37 cellular contexts compared by ENCODE assay signal in the genomic region with DNA sequence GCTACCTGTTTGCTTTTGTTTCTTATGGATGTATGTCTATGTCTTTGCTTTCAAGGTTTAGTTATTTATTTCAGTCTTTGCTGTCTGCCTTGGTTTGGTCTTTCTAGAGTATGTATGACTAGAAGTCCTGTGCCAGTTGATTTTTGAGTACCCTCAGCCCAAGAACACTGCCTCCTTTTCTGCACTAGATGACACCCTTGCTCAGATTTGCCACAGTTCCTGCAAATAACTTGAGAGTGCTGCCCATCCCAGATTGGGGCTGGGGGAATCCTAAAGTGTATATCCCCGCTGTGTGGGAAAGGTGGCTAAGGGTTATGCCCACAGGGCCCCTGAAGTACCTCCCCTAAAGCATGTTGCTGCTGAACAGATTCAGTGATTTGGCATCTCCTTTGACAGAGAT. TPM values are rescaled to one million over a fixed set of nuclear protein-coding genes. Genes with fewer than 3 reads are reported as not detected.
"Had no signal": no experiment of that assay in that cellular context is flagged by ENCODE, and none has a peak within 500 bp of the region (broad histone marks: within the 10 kb centered on the region; RNA-seq: fewer than 3 reads in every experiment).

No MANE protein-coding gene starts in this region.

- DNase-seq: activated CD4-positive, alpha-beta memory T cell treated with anti-CD3 and anti-CD28 coated beads, Interleukin-2, amount 10 ng/mL, durations not matched to agents 7 days and 5 days; activated CD4-positive, alpha-beta T cell treated with anti-CD3 and anti-CD28 coated beads for 1 hour; activated CD4-positive, alpha-beta T cell treated with anti-CD3 and anti-CD28 coated beads for 36 hours; activated CD4-positive, alpha-beta T cell treated with anti-CD3 and anti-CD28 coated beads for 48 hours; activated CD4-positive, alpha-beta T cell treated with anti-CD3 and anti-CD28 coated beads, Interleukin-2, amount 10 ng/mL, durations not matched to agents 7 days and 5 days; activated CD4-positive, alpha-beta T cell treated with anti-CD3 and anti-CD28 coated beads, Interleukin-2, amount 50 U/mL, for 48 hours; activated CD4-positive, CD25-positive, alpha-beta regulatory T cell; activated CD8-positive, alpha-beta memory T cell treated with anti-CD3 and anti-CD28 coated beads for 24 hours; activated CD8-positive, alpha-beta memory T cell treated with anti-CD3 and anti-CD28 coated beads, Interleukin-2, amount 10 ng/mL, durations not matched to agents 7 days and 5 days; activated CD8-positive, alpha-beta memory T cell treated with anti-CD3 and anti-CD28 coated beads, Interleukin-2, amount 50 U/mL, for 48 hours; activated CD8-positive, alpha-beta T cell treated with anti-CD3 and anti-CD28 coated beads, Interleukin-2, amount 10 ng/mL, durations not matched to agents 7 days and 5 days; activated effector memory CD4-positive, alpha-beta T cell treated with Interleukin-2 at 50 U/mL for 16 hours; activated gamma-delta T cell; activated naive CD4-positive, alpha-beta T cell treated with anti-CD3 and anti-CD28 coated beads, Interleukin-2, amount 10 ng/mL, durations not matched to agents 7 days and 5 days; activated naive CD4-positive, alpha-beta T cell treated with Interleukin-2 at 50 U/mL for 16 hours; activated naive CD8-positive, alpha-beta T cell treated with anti-CD3 and anti-CD28 coated beads, Interleukin-2, amount 10 ng/mL, durations not matched to agents 7 days and 5 days; activated naive CD8-positive, alpha-beta T cell treated with anti-CD3 and anti-CD28 coated beads, Interleukin-2, amount 50 U/mL, for 24 hours; activated T-cell treated with anti-CD3 and anti-CD28 coated beads, Interleukin-2, amount 50 U/mL, for 24 hours; activated T-cell treated with anti-CD3 and anti-CD28 coated beads, Interleukin-2, amount 50 U/mL, for 48 hours; amygdala; anterior cingulate cortex; caudate nucleus; cerebellar nuclear complex; T-helper 2 cell; T-helper 9 cell had no signal

- H3K4me3 Mint-ChIP-seq: activated CD4-positive, alpha-beta memory T cell treated with anti-CD3 and anti-CD28 coated beads, Interleukin-2, amount 10 ng/mL, durations not matched to agents 7 days and 5 days; activated CD4-positive, alpha-beta T cell treated with anti-CD3 and anti-CD28 coated beads for 36 hours; activated CD4-positive, alpha-beta T cell treated with anti-CD3 and anti-CD28 coated beads, Interleukin-2, amount 10 ng/mL, durations not matched to agents 7 days and 5 days; activated CD8-positive, alpha-beta memory T cell treated with anti-CD3 and anti-CD28 coated beads, Interleukin-2, amount 10 ng/mL, durations not matched to agents 7 days and 5 days; activated CD8-positive, alpha-beta T cell treated with anti-CD3 and anti-CD28 coated beads, Interleukin-2, amount 10 ng/mL, durations not matched to agents 7 days and 5 days; activated naive CD4-positive, alpha-beta T cell treated with anti-CD3 and anti-CD28 coated beads, Interleukin-2, amount 10 ng/mL, durations not matched to agents 7 days and 5 days; activated naive CD4-positive, alpha-beta T cell treated with anti-CD3 and anti-CD28 coated beads, Interleukin-2, amount 50 U/mL, for 24 hours; activated naive CD8-positive, alpha-beta T cell; activated naive CD8-positive, alpha-beta T cell treated with anti-CD3 and anti-CD28 coated beads, Interleukin-2, amount 10 ng/mL, durations not matched to agents 7 days and 5 days; activated naive CD8-positive, alpha-beta T cell treated with anti-CD3 and anti-CD28 coated beads, Interleukin-2, amount 50 U/mL, for 24 hours; activated T-cell treated with anti-CD3 and anti-CD28 coated beads, Interleukin-2, amount 50 U/mL, for 24 hours; brain; central memory CD8-positive, alpha-beta T cell; T-helper 1 cell treated with Interleukin-12 subunit alpha and Interleukin-12 subunit beta and Interleukin-4 antibody, amounts not matched to agents 30 μg/mL and 1 μg/mL, for 36 hours; T-helper 2 cell treated with Interferon-gamma antibody and Interleukin-4, amounts not matched to agents 5 μg/mL and 100 μg/mL, for 36 hours had no signal

- H3K36me3 ChIP-seq: ascending aorta, cardiac muscle cell had no signal

- H3K27ac Mint-ChIP-seq: activated CD4-positive, alpha-beta memory T cell treated with anti-CD3 and anti-CD28 coated beads, Interleukin-2, amount 10 ng/mL, durations not matched to agents 7 days and 5 days; activated CD4-positive, alpha-beta T cell treated with anti-CD3 and anti-CD28 coated beads for 36 hours; activated CD4-positive, alpha-beta T cell treated with anti-CD3 and anti-CD28 coated beads, Interleukin-2, amount 10 ng/mL, durations not matched to agents 7 days and 5 days; activated CD8-positive, alpha-beta memory T cell treated with anti-CD3 and anti-CD28 coated beads, Interleukin-2, amount 10 ng/mL, durations not matched to agents 7 days and 5 days; activated CD8-positive, alpha-beta T cell treated with anti-CD3 and anti-CD28 coated beads, Interleukin-2, amount 10 ng/mL, durations not matched to agents 7 days and 5 days; activated naive CD4-positive, alpha-beta T cell treated with anti-CD3 and anti-CD28 coated beads, Interleukin-2, amount 10 ng/mL, durations not matched to agents 7 days and 5 days; activated naive CD4-positive, alpha-beta T cell treated with anti-CD3 and anti-CD28 coated beads, Interleukin-2, amount 50 U/mL, for 24 hours; activated naive CD8-positive, alpha-beta T cell; activated naive CD8-positive, alpha-beta T cell treated with anti-CD3 and anti-CD28 coated beads, Interleukin-2, amount 10 ng/mL, durations not matched to agents 7 days and 5 days; activated naive CD8-positive, alpha-beta T cell treated with anti-CD3 and anti-CD28 coated beads, Interleukin-2, amount 50 U/mL, for 24 hours; activated T-cell treated with anti-CD3 and anti-CD28 coated beads, Interleukin-2, amount 50 U/mL, for 24 hours; activated T-helper 2 cell treated with anti-CD3 and anti-CD28 coated beads, Interferon-gamma antibody, Interleukin-2, Interleukin-4, amounts not matched to agents 10 μg/mL and 5 μg/mL and 100 μg/mL, durations not matched to agents 14 hours and 24 hours and 36 hours; brain; T-helper 1 cell treated with Interleukin-12 subunit alpha and Interleukin-12 subunit beta and Interleukin-4 antibody, amounts not matched to agents 30 μg/mL and 1 μg/mL, for 36 hours; T-helper 2 cell treated with Interferon-gamma antibody and Interleukin-4, amounts not matched to agents 5 μg/mL and 100 μg/mL, for 36 hours had no signal

- H3K4me1 Mint-ChIP-seq: activated CD4-positive, alpha-beta memory T cell treated with anti-CD3 and anti-CD28 coated beads, Interleukin-2, amount 10 ng/mL, durations not matched to agents 7 days and 5 days; activated CD4-positive, alpha-beta T cell treated with anti-CD3 and anti-CD28 coated beads for 36 hours; activated CD4-positive, alpha-beta T cell treated with anti-CD3 and anti-CD28 coated beads, Interleukin-2, amount 10 ng/mL, durations not matched to agents 7 days and 5 days; activated CD8-positive, alpha-beta memory T cell treated with anti-CD3 and anti-CD28 coated beads, Interleukin-2, amount 10 ng/mL, durations not matched to agents 7 days and 5 days; activated naive CD4-positive, alpha-beta T cell treated with anti-CD3 and anti-CD28 coated beads, Interleukin-2, amount 10 ng/mL, durations not matched to agents 7 days and 5 days; activated naive CD4-positive, alpha-beta T cell treated with anti-CD3 and anti-CD28 coated beads, Interleukin-2, amount 50 U/mL, for 24 hours; activated naive CD8-positive, alpha-beta T cell treated with anti-CD3 and anti-CD28 coated beads, Interleukin-2, amount 10 ng/mL, durations not matched to agents 7 days and 5 days; activated naive CD8-positive, alpha-beta T cell treated with anti-CD3 and anti-CD28 coated beads, Interleukin-2, amount 50 U/mL, for 24 hours; brain; central memory CD8-positive, alpha-beta T cell had no signal

- H3K4me1 ChIP-seq: ascending aorta had no signal

- H3K4me3 ChIP-seq: ascending aorta, cardiac muscle cell had no signal

- H3K27ac ChIP-seq: ascending aorta, cardiac muscle cell, VCaP had no signal

- H3K36me3 Mint-ChIP-seq: activated CD8-positive, alpha-beta memory T cell treated with anti-CD3 and anti-CD28 coated beads, Interleukin-2, amount 10 ng/mL, durations not matched to agents 7 days and 5 days; activated naive CD4-positive, alpha-beta T cell treated with anti-CD3 and anti-CD28 coated beads, Interleukin-2, amount 10 ng/mL, durations not matched to agents 7 days and 5 days; activated naive CD4-positive, alpha-beta T cell treated with anti-CD3 and anti-CD28 coated beads, Interleukin-2, amount 50 U/mL, for 24 hours; activated naive CD8-positive, alpha-beta T cell; activated naive CD8-positive, alpha-beta T cell treated with anti-CD3 and anti-CD28 coated beads, Interleukin-2, amount 10 ng/mL, durations not matched to agents 7 days and 5 days had no signal

- ATAC-seq: activated CD4-positive, alpha-beta T cell treated with anti-CD3 and anti-CD28 coated beads for 36 hours; activated CD4-positive, CD25-positive, alpha-beta regulatory T cell treated with anti-CD3 and anti-CD28 coated beads, Interleukin-2, amount 50 U/mL, for 24 hours; activated CD8-positive, alpha-beta memory T cell treated with anti-CD3 and anti-CD28 coated beads, Interleukin-2, amount 10 ng/mL, durations not matched to agents 7 days and 5 days; activated CD8-positive, alpha-beta T cell treated with anti-CD3 and anti-CD28 coated beads, Interleukin-2, amount 10 ng/mL, durations not matched to agents 7 days and 5 days; activated naive CD8-positive, alpha-beta T cell treated with anti-CD3 and anti-CD28 coated beads, Interleukin-2, amount 50 U/mL, for 24 hours had no signal

- H3K27me3 Mint-ChIP-seq: activated CD4-positive, alpha-beta memory T cell treated with anti-CD3 and anti-CD28 coated beads, Interleukin-2, amount 10 ng/mL, durations not matched to agents 7 days and 5 days; activated CD4-positive, alpha-beta T cell treated with anti-CD3 and anti-CD28 coated beads for 36 hours; activated CD4-positive, alpha-beta T cell treated with anti-CD3 and anti-CD28 coated beads, Interleukin-2, amount 10 ng/mL, durations not matched to agents 7 days and 5 days; activated CD8-positive, alpha-beta memory T cell treated with anti-CD3 and anti-CD28 coated beads, Interleukin-2, amount 10 ng/mL, durations not matched to agents 7 days and 5 days; activated naive CD4-positive, alpha-beta T cell treated with anti-CD3 and anti-CD28 coated beads, Interleukin-2, amount 10 ng/mL, durations not matched to agents 7 days and 5 days; activated naive CD4-positive, alpha-beta T cell treated with anti-CD3 and anti-CD28 coated beads, Interleukin-2, amount 50 U/mL, for 24 hours; activated naive CD8-positive, alpha-beta T cell; activated naive CD8-positive, alpha-beta T cell treated with anti-CD3 and anti-CD28 coated beads, Interleukin-2, amount 10 ng/mL, durations not matched to agents 7 days and 5 days; activated naive CD8-positive, alpha-beta T cell treated with anti-CD3 and anti-CD28 coated beads, Interleukin-2, amount 50 U/mL, for 24 hours; activated T-cell treated with anti-CD3 and anti-CD28 coated beads, Interleukin-2, amount 50 U/mL, for 24 hours; brain; central memory CD8-positive, alpha-beta T cell had no signal

- H3K27me3 ChIP-seq: ascending aorta, cardiac muscle cell had no signal

RNA-seq across cellular contexts. Expression of gene NLGN1, which starts 32.0 kb away (rescaled TPM):
- total RNA-seq: activated CD4-positive, alpha-beta memory T cell treated with anti-CD3 and anti-CD28 coated beads, Interleukin-2, amount 10 ng/mL, durations not matched to agents 7 days and 5 days; activated CD4-positive, alpha-beta T cell treated with anti-CD3 and anti-CD28 coated beads for 36 hours; activated CD4-positive, alpha-beta T cell treated with anti-CD3 and anti-CD28 coated beads, Interleukin-2, amount 10 ng/mL, durations not matched to agents 7 days and 5 days; activated CD8-positive, alpha-beta memory T cell treated with anti-CD3 and anti-CD28 coated beads, Interleukin-2, amount 10 ng/mL, durations not matched to agents 7 days and 5 days; activated CD8-positive, alpha-beta T cell treated with anti-CD3 and anti-CD28 coated beads, Interleukin-2, amount 10 ng/mL, durations not matched to agents 7 days and 5 days; activated naive CD8-positive, alpha-beta T cell treated with anti-CD3 and anti-CD28 coated beads, Interleukin-2, amount 10 ng/mL, durations not matched to agents 7 days and 5 days; activated T-helper 2 cell treated with anti-CD3 and anti-CD28 coated beads, Interferon-gamma antibody, Interleukin-2, Interleukin-4, amounts not matched to agents 10 μg/mL and 5 μg/mL and 100 μg/mL, durations not matched to agents 14 hours and 24 hours and 36 hours; chondrocyte had no signal
